ENCODE assay signal across 8 cellular contexts in genomic region chr6:47047479-47048411, GRCh38. TPM values are rescaled to one million over a fixed set of nuclear protein-coding genes. Genes with fewer than 3 reads are reported as not detected.
DNase-seq lines count a peak whose midpoint lies in the region; ATAC-seq and TF ChIP-seq lines count a peak whose summit lies in the region.

No MANE protein-coding gene starts in this region.

- WGBS in ovary, 3 donors = 8 to 13% (median 8%) methylated on average over 9 of the region's 9 CpGs

- TF ChIP-seq CTCF in ovary (IDR thresholded peaks at IDR 0.05) = peak; percentile 34 to 58 (median 52)

- no peaks in the 10 kb centered on the region for H3K27me3 ChIP-seq in ovary

- H3K36me3 Mint-ChIP-seq in activated CD4-positive, alpha-beta T cell treated with anti-CD3 and anti-CD28 coated beads, Interleukin-2, amount 10 ng/mL, durations not matched to agents 7 days and 5 days (ENCODE audit: low read depth) = no peaks in the 10 kb centered on the region

- peaks cover 16% of the 10 kb centered on the region for H3K27me3 Mint-ChIP-seq in activated CD4-positive, alpha-beta T cell treated with anti-CD3 and anti-CD28 coated beads, Interleukin-2, amount 10 ng/mL, durations not matched to agents 7 days and 5 days

- TF ChIP-seq EP300 in ovary (IDR thresholded peaks at IDR 0.05) = no peak

- ATAC-seq in GM18870 (IDR thresholded peaks at IDR 0.05; ENCODE audit: unreplicated experiment) (peak; percentile 69), HG03280 (IDR thresholded peaks at IDR 0.05; ENCODE audit: unreplicated experiment) (peak; percentile 77), GM21423 (IDR thresholded peaks at IDR 0.05; ENCODE audit: unreplicated experiment) (no peak)

- no peak overlapping the region for H3K4me3 ChIP-seq in ovary

- no peaks in the 10 kb centered on the region for H3K4me1 ChIP-seq in ovary (ENCODE audit: insufficient read depth)

- H3K9me3 Mint-ChIP-seq in activated CD4-positive, alpha-beta T cell treated with anti-CD3 and anti-CD28 coated beads, Interleukin-2, amount 10 ng/mL, durations not matched to agents 7 days and 5 days = no peaks in the 10 kb centered on the region

- no peaks in the 10 kb centered on the region for H3K9me3 ChIP-seq in ovary

- peak overlapping the region in 1 of 2 donors; percentile 34 for H3K27ac ChIP-seq in ovary

- no peaks in the 10 kb centered on the region for H3K36me3 ChIP-seq in ovary

- no peak for TF ChIP-seq POLR2A in ovary (IDR thresholded peaks at IDR 0.05)

- H3K27ac Mint-ChIP-seq in activated CD4-positive, alpha-beta T cell treated with anti-CD3 and anti-CD28 coated beads, Interleukin-2, amount 10 ng/mL, durations not matched to agents 7 days and 5 days = no peak overlapping the region

- DNase-seq in COR-L47 (lab: John Stamatoyannopoulos, UW) = peak; percentile 54
- DNase-seq in NCI-H345 (lab: John Stamatoyannopoulos, UW) = peak; percentile 58
- peak; percentile 42 for DNase-seq in activated CD4-positive, alpha-beta T cell treated with anti-CD3 and anti-CD28 coated beads, Interleukin-2, amount 10 ng/mL, durations not matched to agents 7 days and 5 days
- peak; percentile 71 for DNase-seq in globus pallidus (ENCODE audit: low spot score)
- DNase-seq in ovary = peak in 2 of 5 donors; percentile 21 to 31

- POLR2A ChIA-PET in activated CD4-positive, alpha-beta T cell treated with anti-CD3 and anti-CD28 coated beads, Interleukin-2, amount 10 ng/mL, durations not matched to agents 7 days and 5 days (lab: Charles Lee) = no interaction called here

- intact Hi-C loops in ovary (cut with DNase I) = loop anchor here in 1 of 4 donors (5.0 kb wide), 1 partner anchor 200 kb away; no protein-coding TSS in a partner anchor

- CTCF ChIA-PET in activated CD4-positive, alpha-beta T cell treated with anti-CD3 and anti-CD28 coated beads, Interleukin-2, amount 10 ng/mL, durations not matched to agents 7 days and 5 days (lab: Charles Lee) = no interaction called here

- H3K4me3 Mint-ChIP-seq in activated CD4-positive, alpha-beta T cell treated with anti-CD3 and anti-CD28 coated beads, Interleukin-2, amount 10 ng/mL, durations not matched to agents 7 days and 5 days = no peak overlapping the region

- H3K4me1 Mint-ChIP-seq in activated CD4-positive, alpha-beta T cell treated with anti-CD3 and anti-CD28 coated beads, Interleukin-2, amount 10 ng/mL, durations not matched to agents 7 days and 5 days = peaks cover 2% of the 10 kb centered on the region

RNA-seq across cellular contexts. Expression of gene ADGRF1, which starts 5.6 kb away (rescaled TPM):
- total RNA-seq in activated CD4-positive, alpha-beta T cell treated with anti-CD3 and anti-CD28 coated beads, Interleukin-2, amount 10 ng/mL, durations not matched to agents 7 days and 5 days = not detected
- 1 to 10 TPM in 1 of 7 donors, under 1 TPM in 2, not detected in 4; 0.11 to 1.2 (median 0.24) TPM for total RNA-seq in ovary
- polyA plus RNA-seq in ovary = not detected
